ENCODE assay signal across 1 cellular context in the genomic region with DNA sequence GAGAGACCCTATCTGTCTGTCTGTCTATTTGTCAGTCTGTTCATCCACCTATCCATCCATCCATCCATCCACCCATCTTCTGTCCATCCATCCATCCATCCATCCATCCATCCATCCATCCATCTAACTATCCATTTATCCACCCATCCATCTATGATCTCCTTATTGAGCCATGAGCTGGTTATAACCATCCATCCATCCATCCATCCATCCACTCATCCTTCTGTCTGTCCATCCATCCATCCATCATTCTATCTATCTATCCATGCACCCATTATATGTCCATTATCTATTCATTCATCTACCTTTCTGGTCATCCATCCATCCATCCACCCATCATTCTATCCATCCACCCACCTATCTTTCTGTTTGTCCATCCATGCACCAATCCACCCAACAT.
TF ChIP-seq lines count a peak whose summit lies in the region.

No MANE protein-coding gene starts in this region.

TF ChIP-seq in K562, 482 proteins besides CTCF, POLR2A, EP300 and RAD21:
- TF ChIP-seq CREBBP (IDR thresholded peaks at IDR 0.05; ENCODE audit: low read depth, low read length) (peak; percentile 36), FOXM1 (IDR thresholded peaks at IDR 0.05; ENCODE audit: low read depth) (no peak), FOXM1 (CRISPR knock-in tag; IDR thresholded peaks at IDR 0.05; ENCODE audit: low read depth) (no peak), SMARCE1 (IDR thresholded peaks at IDR 0.05) (no peak)
